7 cellular contexts compared by ENCODE assay signal in the genomic region with DNA sequence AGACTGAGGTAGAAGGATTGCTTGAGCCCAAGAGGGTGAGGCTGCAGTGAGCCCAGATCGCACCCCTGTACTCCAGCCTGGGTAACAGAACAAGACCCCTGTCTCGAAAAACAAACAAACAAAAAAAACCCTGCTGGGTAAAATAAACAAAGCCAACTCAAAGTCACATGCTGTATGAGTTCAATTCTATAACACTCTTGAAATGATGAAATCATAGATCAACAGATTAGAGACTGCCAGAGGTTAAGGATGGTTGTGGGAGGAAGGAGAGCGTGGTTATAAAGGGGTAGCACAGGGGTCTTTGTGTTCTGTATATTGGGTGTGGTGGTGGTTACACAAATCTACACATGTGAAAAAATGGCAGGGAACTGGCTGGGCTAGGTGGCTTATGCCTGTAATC.
"Had no signal": no experiment of that assay in that cellular context is flagged by ENCODE, and none has a peak within 500 bp of the region (broad histone marks: within the 10 kb centered on the region; RNA-seq: fewer than 3 reads in every experiment).

No MANE protein-coding gene starts in this region.

- H3K27ac ChIP-seq: KMS-11 had no signal

- ATAC-seq: GM23338 had no signal

- H3K4me3 ChIP-seq: GM23338 had no signal

- DNase-seq: H9, HCEC 1CT, HFFc6, IMR-90, KBM-7 had no signal
